ENCODE assay signal across 19 cellular contexts in genomic region chr17:58176200-58176599, GRCh38. TPM values are rescaled to one million over a fixed set of nuclear protein-coding genes. Genes with fewer than 3 reads are reported as not detected.
DNase-seq lines count a peak whose midpoint lies in the region; TF ChIP-seq lines count a peak whose summit lies in the region.
"Had no signal": no experiment of that assay in that cellular context is flagged by ENCODE, and none has a peak within 500 bp of the region (broad histone marks: within the 10 kb centered on the region; RNA-seq: fewer than 3 reads in every experiment).

No MANE protein-coding gene starts in this region.

- H3K9me2 ChIP-seq in hepatocyte (replicated peaks; ENCODE audit: insufficient read depth) = no peaks in the 10 kb centered on the region

- H3K27ac ChIP-seq in hepatocyte = no peak overlapping the region
- H3K27ac ChIP-seq: stomach had no signal

- no peaks in the 10 kb centered on the region for H4K20me1 ChIP-seq in hepatocyte (ENCODE audit: insufficient read depth, poor library complexity, severe bottlenecking)

- H3K79me2 ChIP-seq in hepatocyte = no peaks in the 10 kb centered on the region

- no peak for TF ChIP-seq RAD21 in Ishikawa (IDR thresholded peaks at IDR 0.05; ENCODE audit: low read depth)

- WGBS in hepatocyte (ENCODE audit: low lambda C conversion rate, missing lambda C conversion rate) = 48% methylated on average over 7 of the region's 7 CpGs

- no peak overlapping the region for H3K4me2 ChIP-seq in hepatocyte

- H3K27me3 ChIP-seq in hepatocyte = peaks cover 8% of the 10 kb centered on the region

- H3K4me1 ChIP-seq in hepatocyte (ENCODE audit: insufficient read depth) = no peaks in the 10 kb centered on the region
- H3K4me1 ChIP-seq: stomach had no signal

- no peaks in the 10 kb centered on the region for H3K9me3 ChIP-seq in hepatocyte (ENCODE audit: low read depth)
- H3K9me3 ChIP-seq: stomach had no signal

- no peak for TF ChIP-seq EP300 in Ishikawa (IDR thresholded peaks at IDR 0.05; ENCODE audit: borderline replicate concordance)

- DNase-seq in ACHN (peak; percentile 11), astrocyte of the hippocampus (ENCODE audit: low read depth, low spot score) (peak; percentile 46), hepatocyte (ENCODE audit: low spot score) (peak; percentile 34), T-helper 9 cell (no peak), AG08395 (ENCODE audit: low spot score) (no peak), HuH-7.5 (ENCODE audit: low spot score) (no peak)
- no peak for DNase-seq in stimulated activated CD8-positive, alpha-beta memory T cell treated with anti-CD3 and anti-CD28 coated beads, Interleukin-4, amount 100 ng/mL, for 48 hours
- DNase-seq: activated CD4-positive, alpha-beta T cell treated with anti-CD3 and anti-CD28 coated beads, Interleukin-2, amount 50 U/mL, for 4 hours; activated T-cell treated with anti-CD3 and anti-CD28 coated beads, Interleukin-2, amount 50 U/mL, for 4 hours; EL; stomach had no signal

- H3K4me3 ChIP-seq in hepatocyte = no peak overlapping the region
- H3K4me3 ChIP-seq: stomach had no signal

- H3K36me3 ChIP-seq in hepatocyte (replicated peaks; ENCODE audit: insufficient read depth, low read depth) = no peaks in the 10 kb centered on the region
- H3K36me3 ChIP-seq: stomach had no signal

- H2AFZ ChIP-seq in hepatocyte = no peak overlapping the region

- TF ChIP-seq CTCF in hepatocyte (IDR thresholded peaks at IDR 0.05; ENCODE audit: poor library complexity) = no peak

- in situ Hi-C loops in ACHN (cut with HindIII; ENCODE audit: low pct_ligation_motif_present, low pct_unique_long_range_greater_than_20kb, low sequenced_read_pairs) = no loop called here

TF ChIP-seq in Ishikawa, 13 proteins besides CTCF, POLR2A, EP300 and RAD21:
- TF ChIP-seq REST (IDR thresholded peaks at IDR 0.05; ENCODE audit: low read depth) (peak; percentile 91), FOXM1 (IDR thresholded peaks at IDR 0.05; ENCODE audit: borderline replicate concordance, low read depth) (no peak)

RNA-seq across cellular contexts. Expression of gene OR4D2, which starts 9.4 kb away (rescaled TPM):
- total RNA-seq in hepatocyte = not detected in 2 replicates
- not detected in 2 replicates for polyA plus RNA-seq in hepatocyte
- total RNA-seq: activated T-cell treated with anti-CD3 and anti-CD28 coated beads, Interleukin-2, amount 50 U/mL, for 4 hours; bronchial epithelial cell; left lobe of liver; mucosa of gallbladder; osteoblast; sciatic nerve; stomach; urinary bladder had no signal
- polyA plus RNA-seq: IgD-negative memory B cell, stomach, urinary bladder had no signal

RNA-seq across cellular contexts. Expression of gene EPX, which starts 16.3 kb away (rescaled TPM):
- total RNA-seq in hepatocyte = not detected in 2 replicates
- not detected in 2 replicates for polyA plus RNA-seq in hepatocyte
- total RNA-seq: activated T-cell treated with anti-CD3 and anti-CD28 coated beads, Interleukin-2, amount 50 U/mL, for 4 hours; bronchial epithelial cell; left lobe of liver; mucosa of gallbladder; osteoblast; sciatic nerve had no signal
- polyA plus RNA-seq: IgD-negative memory B cell, stomach, urinary bladder had no signal

RNA-seq across cellular contexts. Expression of gene OR4D1, which starts 28.0 kb away (rescaled TPM):
- total RNA-seq in hepatocyte = not detected in 2 replicates
- polyA plus RNA-seq in hepatocyte = not detected in 2 replicates
- total RNA-seq: bronchial epithelial cell, left lobe of liver, mucosa of gallbladder, osteoblast, sciatic nerve, stomach, urinary bladder had no signal
- polyA plus RNA-seq: urinary bladder had no signal

RNA-seq across cellular contexts. Expression of gene MKS1, which starts 42.9 kb away (rescaled TPM):
- total RNA-seq in hepatocyte = 10.5 and 14.2 TPM in 2 replicates
- polyA plus RNA-seq in hepatocyte = 11.9 and 15.6 TPM in 2 replicates

Comparison
In these comparisons a context has a peak if more than half of its experiments do, and no peak if none do; other contexts are left out.
1. DNase-seq: peak in ACHN (single experiment), astrocyte of the hippocampus (single experiment) and hepatocyte (single experiment); none in T-helper 9 cell (single experiment), stimulated activated CD8-positive, alpha-beta memory T cell treated with anti-CD3 and anti-CD28 coated beads, Interleukin-4, amount 100 ng/mL, for 48 hours (single experiment), AG08395 (single experiment) and HuH-7.5 (single experiment).